19 cellular contexts compared by ENCODE assay signal in genomic region chr2:16314691-16315457, GRCh38.
DNase-seq lines count a peak whose midpoint lies in the region; ATAC-seq and TF ChIP-seq lines count a peak whose summit lies in the region.
"Had no signal": no experiment of that assay in that cellular context is flagged by ENCODE, and none has a peak within 500 bp of the region (broad histone marks: within the 10 kb centered on the region; RNA-seq: fewer than 3 reads in every experiment).

No MANE protein-coding gene starts in this region.

- H3K4me3 ChIP-seq in Caco-2 (ENCODE audit: low read depth, low read length) = no peak overlapping the region
- no peak overlapping the region for H3K4me3 ChIP-seq in lung
- H3K4me3 ChIP-seq: A549, GM12878, GM23248 had no signal

- no peak overlapping the region for H3K27ac ChIP-seq in lung (ENCODE audit: low read depth in 1 of 2, low read length in 1 of 2)
- H3K27ac ChIP-seq: A549, GM23248 had no signal

- H3K36me3 ChIP-seq in Caco-2 (ENCODE audit: control insufficient read depth, insufficient read depth, low read length) (no peaks in the 10 kb centered on the region), lung (ENCODE audit: control insufficient read depth in 2 of 2, insufficient read depth in 2 of 2, low read length in 2 of 2) (no peaks in the 10 kb centered on the region)

- TF ChIP-seq CTCF in Caco-2 (IDR thresholded peaks at IDR 0.05; ENCODE audit: insufficient read depth in 1 of 2, low read depth in 1 of 2, low read length in 1 of 2, severe bottlenecking in 1 of 2, unreplicated experiment in 1 of 2) (no peak), lung (IDR thresholded peaks at IDR 0.05; ENCODE audit: control extremely low read depth, extremely low read depth) (no peak)

- 83 to 86% methylated on average over 8 of the region's 8 CpGs for WGBS in lung, 2 donors

- no peak overlapping the region for H3K4me3 Mint-ChIP-seq in Caco-2 (ENCODE audit: unreplicated experiment)

- peaks cover 22% of the 10 kb centered on the region for H3K9me3 Mint-ChIP-seq in Caco-2 (ENCODE audit: unreplicated experiment)

- peaks cover 2% of the 10 kb centered on the region for H3K9me3 ChIP-seq in Caco-2
- no peaks in the 10 kb centered on the region for H3K9me3 ChIP-seq in lung (ENCODE audit: control insufficient read depth in 2 of 2, insufficient read depth in 1 of 2, low read length in 1 of 2)
- H3K9me3 ChIP-seq: A549 had no signal

- peaks cover 25% of the 10 kb centered on the region for H3K4me1 Mint-ChIP-seq in Caco-2 (ENCODE audit: low read depth, unreplicated experiment)
- H3K4me1 Mint-ChIP-seq: CD4-positive, alpha-beta memory T cell had no signal

- BruUV-seq in Caco-2 (replicated peaks; lab: Mats Ljungman, UMichigan) = no TSS peak

- H3K4me1 ChIP-seq in Caco-2 (peaks cover 31% of the 10 kb centered on the region), lung (ENCODE audit: control insufficient read depth in 2 of 2, insufficient read depth in 2 of 2, low read length in 2 of 2) (no peaks in the 10 kb centered on the region)
- H3K4me1 ChIP-seq: A549 had no signal

- CTCF ChIA-PET in Caco-2 (lab: Charles Lee) = no interaction called here

- no peak for ATAC-seq in lung (ENCODE audit: insufficient read depth, low FRiP score)
- ATAC-seq: A549, GM12878 had no signal

- peak overlapping the region; percentile 20 for H3K27ac Mint-ChIP-seq in Caco-2 (ENCODE audit: unreplicated experiment)

- H3K27me3 ChIP-seq in Caco-2 (replicated peaks; ENCODE audit: control insufficient read depth, insufficient read depth, low read length) (no peaks in the 10 kb centered on the region), lung (ENCODE audit: control insufficient read depth, insufficient read depth) (no peaks in the 10 kb centered on the region)

- no peaks in the 10 kb centered on the region for H3K27me3 Mint-ChIP-seq in Caco-2 (ENCODE audit: insufficient read depth, unreplicated experiment)

- POLR2A ChIA-PET in Caco-2 (lab: Charles Lee) = no interaction called here

- DNase-seq in Caco-2 (no peak), cerebellar cortex (ENCODE audit: low spot score) (peak; percentile 90), lung (ENCODE audit: low spot score) (peak; percentile 7), superior temporal gyrus (ENCODE audit: extremely low spot score) (no peak), NCI-H526 (lab: John Stamatoyannopoulos, UW) (no peak)
- no peak for DNase-seq in activated T-cell treated with anti-CD3 and anti-CD28 coated beads, Interleukin-2, amount 50 U/mL, for 48 hours
- DNase-seq: 8988T; ACHN; AML-193; CD4-positive, alpha-beta memory T cell; COR-L47; DMS153; DND-41; GDM1; GM23248; H7; HCEC 1CT had no signal

- intact Hi-C loops in Caco-2 (cut with micrococcal nuclease; ENCODE audit: unreplicated experiment) = loop anchor here (5.0 kb wide), 1 partner anchor 78 kb away; no protein-coding TSS in a partner anchor

- peaks cover 4% of the 10 kb centered on the region for H3K36me3 Mint-ChIP-seq in Caco-2 (ENCODE audit: insufficient read depth, unreplicated experiment)
- H3K36me3 Mint-ChIP-seq: CD4-positive, alpha-beta memory T cell had no signal

Comparison
In these comparisons a context has a peak if more than half of its experiments do, and no peak if none do; other contexts are left out.
1. DNase-seq: peak in cerebellar cortex (single experiment) and lung (single experiment); none in Caco-2 (0 of 2), superior temporal gyrus (single experiment), activated T-cell treated with anti-CD3 and anti-CD28 coated beads, Interleukin-2, amount 50 U/mL, for 48 hours (0 of 2) and NCI-H526 (0 of 2).